1 cellular context compared by ENCODE assay signal in the genomic region with DNA sequence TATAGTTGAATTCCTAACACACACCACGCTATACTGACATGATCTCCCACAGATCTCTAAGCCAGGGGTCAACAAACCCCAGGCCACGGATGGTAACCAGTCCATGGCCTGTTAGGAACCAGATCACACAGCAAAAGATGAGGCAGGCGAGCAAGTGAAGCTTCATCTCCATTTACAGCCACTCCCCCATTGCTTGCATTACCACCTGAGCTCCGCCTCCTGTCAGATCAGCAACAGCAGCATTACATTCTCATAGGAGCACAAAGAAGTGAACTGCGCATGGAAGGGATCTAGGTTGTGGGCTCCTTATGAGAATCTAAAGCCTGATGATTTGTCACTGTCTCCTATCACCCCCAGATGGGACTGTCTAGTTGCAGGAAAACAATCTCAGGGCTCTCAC.
TF ChIP-seq lines count a peak whose summit lies in the region.

No MANE protein-coding gene starts in this region.

TF ChIP-seq in GM23338, 12 proteins besides CTCF, POLR2A, EP300 and RAD21:
- TF ChIP-seq NANOG (IDR thresholded peaks at IDR 0.05; ENCODE audit: borderline replicate concordance) (no peak), EZH2phosphoT487 (IDR thresholded peaks at IDR 0.05; ENCODE audit: unreplicated experiment) (no peak), ZNF331 (CRISPR knock-in tag; IDR thresholded peaks at IDR 0.05; ENCODE audit: low read depth) (no peak), ZNF114 (CRISPR knock-in tag; IDR thresholded peaks at IDR 0.05) (no peak), CREB1 (CRISPR knock-in tag; IDR thresholded peaks at IDR 0.05; ENCODE audit: low read depth) (no peak), JUNB (IDR thresholded peaks at IDR 0.05; ENCODE audit: unreplicated experiment) (no peak), EZH2 (IDR thresholded peaks at IDR 0.05; ENCODE audit: low read depth, unreplicated experiment) (no peak), POLR2AphosphoS5 (IDR thresholded peaks at IDR 0.05; ENCODE audit: low read depth) (no peak), STAT1 (IDR thresholded peaks at IDR 0.05; ENCODE audit: unreplicated experiment) (no peak)
- TF ChIP-seq, protein P1, sequence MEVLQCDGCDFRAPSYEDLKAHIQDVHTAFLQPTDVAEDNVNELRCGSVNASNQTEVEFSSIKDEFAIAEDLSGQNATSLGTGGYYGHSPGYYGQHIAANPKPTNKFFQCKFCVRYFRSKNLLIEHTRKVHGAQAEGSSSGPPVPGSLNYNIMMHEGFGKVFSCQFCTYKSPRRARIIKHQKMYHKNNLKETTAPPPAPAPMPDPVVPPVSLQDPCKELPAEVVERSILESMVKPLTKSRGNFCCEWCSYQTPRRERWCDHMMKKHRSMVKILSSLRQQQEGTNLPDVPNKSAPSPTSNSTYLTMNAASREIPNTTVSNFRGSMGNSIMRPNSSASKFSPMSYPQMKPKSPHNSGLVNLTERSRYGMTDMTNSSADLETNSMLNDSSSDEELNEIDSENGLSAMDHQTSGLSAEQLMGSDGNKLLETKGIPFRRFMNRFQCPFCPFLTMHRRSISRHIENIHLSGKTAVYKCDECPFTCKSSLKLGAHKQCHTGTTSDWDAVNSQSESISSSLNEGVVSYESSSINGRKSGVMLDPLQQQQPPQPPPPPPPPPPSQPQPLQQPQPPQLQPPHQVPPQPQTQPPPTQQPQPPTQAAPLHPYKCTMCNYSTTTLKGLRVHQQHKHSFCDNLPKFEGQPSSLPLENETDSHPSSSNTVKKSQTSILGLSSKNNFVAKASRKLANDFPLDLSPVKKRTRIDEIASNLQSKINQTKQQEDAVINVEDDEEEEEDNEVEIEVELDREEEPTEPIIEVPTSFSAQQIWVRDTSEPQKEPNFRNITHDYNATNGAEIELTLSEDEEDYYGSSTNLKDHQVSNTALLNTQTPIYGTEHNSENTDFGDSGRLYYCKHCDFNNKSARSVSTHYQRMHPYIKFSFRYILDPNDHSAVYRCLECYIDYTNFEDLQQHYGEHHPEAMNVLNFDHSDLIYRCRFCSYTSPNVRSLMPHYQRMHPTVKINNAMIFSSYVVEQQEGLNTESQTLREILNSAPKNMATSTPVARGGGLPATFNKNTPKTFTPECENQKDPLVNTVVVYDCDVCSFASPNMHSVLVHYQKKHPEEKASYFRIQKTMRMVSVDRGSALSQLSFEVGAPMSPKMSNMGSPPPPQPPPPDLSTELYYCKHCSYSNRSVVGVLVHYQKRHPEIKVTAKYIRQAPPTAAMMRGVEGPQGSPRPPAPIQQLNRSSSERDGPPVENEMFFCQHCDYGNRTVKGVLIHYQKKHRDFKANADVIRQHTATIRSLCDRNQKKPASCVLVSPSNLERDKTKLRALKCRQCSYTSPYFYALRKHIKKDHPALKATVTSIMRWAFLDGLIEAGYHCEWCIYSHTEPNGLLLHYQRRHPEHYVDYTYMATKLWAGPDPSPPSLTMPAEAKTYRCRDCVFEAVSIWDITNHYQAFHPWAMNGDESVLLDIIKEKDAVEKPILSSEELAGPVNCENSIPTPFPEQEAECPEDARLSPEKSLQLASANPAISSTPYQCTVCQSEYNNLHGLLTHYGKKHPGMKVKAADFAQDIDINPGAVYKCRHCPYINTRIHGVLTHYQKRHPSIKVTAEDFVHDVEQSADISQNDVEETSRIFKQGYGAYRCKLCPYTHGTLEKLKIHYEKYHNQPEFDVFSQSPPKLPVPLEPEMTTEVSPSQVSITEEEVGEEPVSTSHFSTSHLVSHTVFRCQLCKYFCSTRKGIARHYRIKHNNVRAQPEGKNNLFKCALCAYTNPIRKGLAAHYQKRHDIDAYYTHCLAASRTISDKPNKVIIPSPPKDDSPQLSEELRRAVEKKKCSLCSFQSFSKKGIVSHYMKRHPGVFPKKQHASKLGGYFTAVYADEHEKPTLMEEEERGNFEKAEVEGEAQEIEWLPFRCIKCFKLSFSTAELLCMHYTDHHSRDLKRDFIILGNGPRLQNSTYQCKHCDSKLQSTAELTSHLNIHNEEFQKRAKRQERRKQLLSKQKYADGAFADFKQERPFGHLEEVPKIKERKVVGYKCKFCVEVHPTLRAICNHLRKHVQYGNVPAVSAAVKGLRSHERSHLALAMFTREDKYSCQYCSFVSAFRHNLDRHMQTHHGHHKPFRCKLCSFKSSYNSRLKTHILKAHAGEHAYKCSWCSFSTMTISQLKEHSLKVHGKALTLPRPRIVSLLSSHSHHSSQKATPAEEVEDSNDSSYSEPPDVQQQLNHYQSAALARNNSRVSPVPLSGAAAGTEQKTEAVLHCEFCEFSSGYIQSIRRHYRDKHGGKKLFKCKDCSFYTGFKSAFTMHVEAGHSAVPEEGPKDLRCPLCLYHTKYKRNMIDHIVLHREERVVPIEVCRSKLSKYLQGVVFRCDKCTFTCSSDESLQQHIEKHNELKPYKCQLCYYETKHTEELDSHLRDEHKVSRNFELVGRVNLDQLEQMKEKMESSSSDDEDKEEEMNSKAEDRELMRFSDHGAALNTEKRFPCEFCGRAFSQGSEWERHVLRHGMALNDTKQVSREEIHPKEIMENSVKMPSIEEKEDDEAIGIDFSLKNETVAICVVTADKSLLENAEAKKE (CRISPR knock-in tag; IDR thresholded peaks at IDR 0.05), result no peak
- TF ChIP-seq, protein P2, sequence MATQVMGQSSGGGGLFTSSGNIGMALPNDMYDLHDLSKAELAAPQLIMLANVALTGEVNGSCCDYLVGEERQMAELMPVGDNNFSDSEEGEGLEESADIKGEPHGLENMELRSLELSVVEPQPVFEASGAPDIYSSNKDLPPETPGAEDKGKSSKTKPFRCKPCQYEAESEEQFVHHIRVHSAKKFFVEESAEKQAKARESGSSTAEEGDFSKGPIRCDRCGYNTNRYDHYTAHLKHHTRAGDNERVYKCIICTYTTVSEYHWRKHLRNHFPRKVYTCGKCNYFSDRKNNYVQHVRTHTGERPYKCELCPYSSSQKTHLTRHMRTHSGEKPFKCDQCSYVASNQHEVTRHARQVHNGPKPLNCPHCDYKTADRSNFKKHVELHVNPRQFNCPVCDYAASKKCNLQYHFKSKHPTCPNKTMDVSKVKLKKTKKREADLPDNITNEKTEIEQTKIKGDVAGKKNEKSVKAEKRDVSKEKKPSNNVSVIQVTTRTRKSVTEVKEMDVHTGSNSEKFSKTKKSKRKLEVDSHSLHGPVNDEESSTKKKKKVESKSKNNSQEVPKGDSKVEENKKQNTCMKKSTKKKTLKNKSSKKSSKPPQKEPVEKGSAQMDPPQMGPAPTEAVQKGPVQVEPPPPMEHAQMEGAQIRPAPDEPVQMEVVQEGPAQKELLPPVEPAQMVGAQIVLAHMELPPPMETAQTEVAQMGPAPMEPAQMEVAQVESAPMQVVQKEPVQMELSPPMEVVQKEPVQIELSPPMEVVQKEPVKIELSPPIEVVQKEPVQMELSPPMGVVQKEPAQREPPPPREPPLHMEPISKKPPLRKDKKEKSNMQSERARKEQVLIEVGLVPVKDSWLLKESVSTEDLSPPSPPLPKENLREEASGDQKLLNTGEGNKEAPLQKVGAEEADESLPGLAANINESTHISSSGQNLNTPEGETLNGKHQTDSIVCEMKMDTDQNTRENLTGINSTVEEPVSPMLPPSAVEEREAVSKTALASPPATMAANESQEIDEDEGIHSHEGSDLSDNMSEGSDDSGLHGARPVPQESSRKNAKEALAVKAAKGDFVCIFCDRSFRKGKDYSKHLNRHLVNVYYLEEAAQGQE (IDR thresholded peaks at IDR 0.05; ENCODE audit: unreplicated experiment), result no peak
- TF ChIP-seq, protein P3, sequence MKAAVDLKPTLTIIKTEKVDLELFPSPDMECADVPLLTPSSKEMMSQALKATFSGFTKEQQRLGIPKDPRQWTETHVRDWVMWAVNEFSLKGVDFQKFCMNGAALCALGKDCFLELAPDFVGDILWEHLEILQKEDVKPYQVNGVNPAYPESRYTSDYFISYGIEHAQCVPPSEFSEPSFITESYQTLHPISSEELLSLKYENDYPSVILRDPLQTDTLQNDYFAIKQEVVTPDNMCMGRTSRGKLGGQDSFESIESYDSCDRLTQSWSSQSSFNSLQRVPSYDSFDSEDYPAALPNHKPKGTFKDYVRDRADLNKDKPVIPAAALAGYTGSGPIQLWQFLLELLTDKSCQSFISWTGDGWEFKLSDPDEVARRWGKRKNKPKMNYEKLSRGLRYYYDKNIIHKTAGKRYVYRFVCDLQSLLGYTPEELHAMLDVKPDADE (IDR thresholded peaks at IDR 0.05), result no peak
TF ChIP-seq in GM23338: peak in this region for 0.
